In the genomic region with DNA sequence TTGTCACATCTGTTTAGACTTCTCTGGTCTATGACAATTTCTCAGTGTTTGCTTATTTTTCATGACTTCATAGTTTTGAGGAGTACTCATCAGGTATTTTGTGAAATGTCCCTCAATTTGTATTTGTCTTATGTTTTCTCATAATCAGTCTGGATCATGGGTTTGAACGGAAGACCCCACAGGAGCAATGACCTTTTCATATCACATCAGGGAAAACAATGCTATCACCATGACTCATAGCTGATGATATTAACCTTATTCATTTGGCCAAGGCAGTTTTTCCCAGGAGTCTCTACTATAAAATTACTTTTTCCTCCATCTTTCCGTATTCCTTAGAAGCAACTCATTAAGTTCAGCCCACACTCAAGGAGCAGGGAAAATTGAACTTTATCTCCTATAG, we compare ENCODE assay signal across 21 cellular contexts. TPM values are rescaled to one million over a fixed set of nuclear protein-coding genes. Genes with fewer than 3 reads are reported as not detected.
A peak's percentile ranks its signal among the peaks of the same experiment; 100 is the strongest.
DNase-seq lines count a peak whose midpoint lies in the region; ATAC-seq, FAIRE-seq and TF ChIP-seq lines count a peak whose summit lies in the region.
"Had no signal": no experiment of that assay in that cellular context is flagged by ENCODE, and none has a peak within 500 bp of the region (broad histone marks: within the 10 kb centered on the region; RNA-seq: fewer than 3 reads in every experiment).

No MANE protein-coding gene starts in this region.

- ATAC-seq in HG03457 (IDR thresholded peaks at IDR 0.05; ENCODE audit: unreplicated experiment) (no peak), left lobe of liver (no peak)
- ATAC-seq: naive thymus-derived CD8-positive, alpha-beta T cell; psoas muscle; stimulated activated naive CD8-positive, alpha-beta T cell treated with anti-CD3 and anti-CD28 coated beads, Interleukin-15, amount 100 ng/mL, for 72 hours had no signal

- no peak overlapping the region for H3K4me2 ChIP-seq in astrocyte (ENCODE audit: low read length)

- H3K79me2 ChIP-seq in astrocyte (ENCODE audit: insufficient read depth, low read length): no peaks in the 10 kb centered on the region

- H4K20me1 ChIP-seq in astrocyte (ENCODE audit: insufficient read depth, low read length): no peaks in the 10 kb centered on the region

- no peaks in the 10 kb centered on the region for H3K9me3 ChIP-seq in astrocyte (ENCODE audit: insufficient read depth, low read depth, low read length)
- H3K9me3 ChIP-seq: psoas muscle had no signal

- no peaks in the 10 kb centered on the region for H3K36me3 Mint-ChIP-seq in astrocyte (ENCODE audit: low read depth, unreplicated experiment)
- H3K36me3 Mint-ChIP-seq: naive thymus-derived CD8-positive, alpha-beta T cell had no signal

- no peaks in the 10 kb centered on the region for H3K36me3 ChIP-seq in astrocyte (ENCODE audit: insufficient read depth, low read length)
- H3K36me3 ChIP-seq: WERI-Rb-1 had no signal

- DNase-seq in AG08395 (ENCODE audit: low spot score) (peak; percentile 4), HS-5 (ENCODE audit: low read depth) (peak; percentile 31), astrocyte (ENCODE audit: low read depth) (peak; percentile 40), foreskin fibroblast (peak; percentile 14 to 44), pons (ENCODE audit: low spot score) (no peak), left lobe of liver (ENCODE audit: low spot score) (no peak), ecto neural progenitor cell (ENCODE audit: low spot score) (no peak)
- DNase-seq: activated effector memory CD4-positive, alpha-beta T cell treated with Interleukin-2 at 50 U/mL for 16 hours; anterior cingulate cortex; DMS 273 treated with DMSO at 0.1 percent for 48 hours; Karpas-422; naive thymus-derived CD8-positive, alpha-beta T cell; NCI-H187; NCI-H526; psoas muscle; stimulated activated naive CD8-positive, alpha-beta T cell treated with anti-CD3 and anti-CD28 coated beads, Interleukin-15, amount 100 ng/mL, for 72 hours; WERI-Rb-1 had no signal

- peaks cover 7% of the 10 kb centered on the region for H3K4me1 Mint-ChIP-seq in astrocyte (ENCODE audit: low read depth, unreplicated experiment)
- H3K4me1 Mint-ChIP-seq: naive thymus-derived CD8-positive, alpha-beta T cell; stimulated activated naive CD8-positive, alpha-beta T cell treated with anti-CD3 and anti-CD28 coated beads, Interleukin-15, amount 100 ng/mL, for 72 hours had no signal

- no peaks in the 10 kb centered on the region for H3K9me3 Mint-ChIP-seq in astrocyte (ENCODE audit: unreplicated experiment)
- H3K9me3 Mint-ChIP-seq: stimulated activated naive CD8-positive, alpha-beta T cell treated with anti-CD3 and anti-CD28 coated beads, Interleukin-15, amount 100 ng/mL, for 72 hours had no signal

- peak overlapping the region; percentile 63 for H3K27ac ChIP-seq in astrocyte (ENCODE audit: low read depth, low read length)
- H3K27ac ChIP-seq: psoas muscle, WERI-Rb-1 had no signal

- H3K27me3 ChIP-seq in astrocyte (ENCODE audit: insufficient read depth, low read length): no peaks in the 10 kb centered on the region

- H3K4me3 ChIP-seq in astrocyte (ENCODE audit: insufficient read depth, low read depth, low read length) (no peak overlapping the region), foreskin fibroblast (ENCODE audit: low read depth in 1 of 2, low read length in 2 of 2) (no peak overlapping the region)
- H3K4me3 ChIP-seq: lung, psoas muscle had no signal

- H3K4me1 ChIP-seq in astrocyte (ENCODE audit: insufficient read depth, low read length): peaks cover 18% of the 10 kb centered on the region

- FAIRE-seq in astrocyte (lab: Jason Lieb, UNC): no peak

- TF ChIP-seq CTCF in astrocyte (IDR thresholded peaks at IDR 0.05; ENCODE audit: insufficient read depth, low read depth, low read length) (no peak), foreskin fibroblast (IDR thresholded peaks at IDR 0.05; ENCODE audit: low read depth, low read length) (no peak)

- H3K4me3 Mint-ChIP-seq in astrocyte (ENCODE audit: unreplicated experiment): no peak overlapping the region
- H3K4me3 Mint-ChIP-seq: dendritic cell treated with granulocyte-macrophage colony-stimulating factor and Interleukin-4, amounts not matched to agents 40 ng/mL and 50 ng/mL, for 4 days; naive thymus-derived CD8-positive, alpha-beta T cell; stimulated activated naive CD8-positive, alpha-beta T cell treated with anti-CD3 and anti-CD28 coated beads, Interleukin-15, amount 100 ng/mL, for 72 hours had no signal

- H3K9ac ChIP-seq in astrocyte (ENCODE audit: low read length): no peak overlapping the region

- H3K27me3 Mint-ChIP-seq in astrocyte (ENCODE audit: low read depth, unreplicated experiment): no peaks in the 10 kb centered on the region
- H3K27me3 Mint-ChIP-seq: dendritic cell treated with granulocyte-macrophage colony-stimulating factor and Interleukin-4, amounts not matched to agents 40 ng/mL and 50 ng/mL, for 4 days; naive thymus-derived CD8-positive, alpha-beta T cell; stimulated activated naive CD8-positive, alpha-beta T cell treated with anti-CD3 and anti-CD28 coated beads, Interleukin-15, amount 100 ng/mL, for 72 hours had no signal

- no peak overlapping the region for H3K27ac Mint-ChIP-seq in astrocyte (ENCODE audit: unreplicated experiment)
- H3K27ac Mint-ChIP-seq: dendritic cell treated with granulocyte-macrophage colony-stimulating factor and Interleukin-4, amounts not matched to agents 40 ng/mL and 50 ng/mL, for 4 days; naive thymus-derived CD8-positive, alpha-beta T cell; stimulated activated naive CD8-positive, alpha-beta T cell treated with anti-CD3 and anti-CD28 coated beads, Interleukin-15, amount 100 ng/mL, for 72 hours had no signal

- H2AFZ ChIP-seq in astrocyte (ENCODE audit: low read depth, low read length): no peak overlapping the region

RNA-seq across cellular contexts. Expression of gene AADACL2, which starts 32.7 kb away (rescaled TPM):
- total RNA-seq in astrocyte: not detected in 2 replicates
- total RNA-seq in left lobe of liver: not detected
- total RNA-seq: lung; naive thymus-derived CD8-positive, alpha-beta T cell; OCI-LY7; psoas muscle had no signal

RNA-seq across cellular contexts. Expression of gene AADAC, which starts 47.5 kb away (rescaled TPM):
- total RNA-seq in astrocyte (not detected in 2 replicates), left lobe of liver (184 TPM)
- total RNA-seq: naive thymus-derived CD8-positive, alpha-beta T cell; OCI-LY7 had no signal

Comparison
In these comparisons a context has a peak if more than half of its experiments do, and no peak if none do; other contexts are left out.
1. DNase-seq: peak in AG08395 (single experiment), HS-5 (single experiment), astrocyte (single experiment) and foreskin fibroblast (2 of 2); none in pons (single experiment), left lobe of liver (single experiment) and ecto neural progenitor cell (single experiment).
2. RNA of gene AADAC, which starts 47.5 kb away (total RNA-seq): 184 TPM in left lobe of liver (single experiment); not detected in astrocyte; every median in the first group is over 100 times any median in the second.